Comparison of ENCODE assay signal across 13 cellular contexts in the genomic region with DNA sequence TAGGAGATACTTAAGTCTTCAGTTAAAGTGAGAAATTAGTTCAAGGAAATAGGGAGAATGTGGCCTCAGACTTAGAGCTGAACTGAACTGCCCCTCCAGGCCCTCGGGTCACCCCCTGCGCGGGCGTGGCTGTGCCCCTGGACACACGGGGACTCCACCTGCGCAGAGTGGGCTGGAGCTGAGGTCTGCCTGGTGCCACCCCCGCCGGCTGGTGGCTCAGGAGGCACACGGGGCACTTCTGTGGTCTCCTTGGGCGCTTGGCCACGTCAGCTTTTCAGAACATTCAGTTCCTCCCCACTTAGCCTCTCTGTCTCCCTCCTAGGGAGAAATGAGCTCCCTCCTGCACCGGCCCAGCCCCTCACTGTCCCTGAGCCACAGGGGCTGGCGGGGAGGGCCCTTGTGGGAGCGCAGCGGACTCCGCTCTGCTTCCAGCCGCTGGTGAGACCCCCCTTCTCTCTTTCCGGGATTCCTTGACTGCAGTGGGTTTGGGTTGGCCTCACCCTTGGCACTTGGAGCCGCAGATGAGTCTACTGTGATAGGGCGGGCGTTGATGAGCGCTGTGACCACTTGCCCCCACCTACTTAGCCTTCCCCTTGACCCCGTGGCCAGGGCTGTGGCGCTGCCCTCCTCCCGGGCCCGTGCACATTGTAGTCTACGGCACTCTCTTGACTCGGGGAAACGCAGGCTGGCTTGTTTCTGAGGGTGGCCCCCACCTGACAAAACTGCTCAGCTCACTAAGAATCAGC. TPM values are rescaled to one million over a fixed set of nuclear protein-coding genes. Genes with fewer than 3 reads are reported as not detected.
DNase-seq lines count a peak whose midpoint lies in the region; ATAC-seq and TF ChIP-seq lines count a peak whose summit lies in the region.
"Had no signal": no experiment of that assay in that cellular context is flagged by ENCODE, and none has a peak within 500 bp of the region (broad histone marks: within the 10 kb centered on the region; RNA-seq: fewer than 3 reads in every experiment).

No MANE protein-coding gene starts in this region.

- H3K4me2 ChIP-seq in BLaER1 (peak overlapping the region; percentile 90), GM23338 (no peak overlapping the region)

- intact Hi-C loops in dendritic cell treated with granulocyte-macrophage colony-stimulating factor and Interleukin-4, amounts not matched to agents 40 ng/mL and 50 ng/mL, for 4 days (cut with micrococcal nuclease) = loop anchor here (10.0 kb wide), 1 partner anchor 614 kb away; no protein-coding TSS in a partner anchor

- ATAC-seq in GM23338 (no peak), GM21786 (IDR thresholded peaks at IDR 0.05; ENCODE audit: unreplicated experiment) (no peak)
- ATAC-seq: K562 had no signal

- no peak overlapping the region for H3K27ac Mint-ChIP-seq in GM23338
- peak overlapping the region; percentile 49 for H3K27ac Mint-ChIP-seq in dendritic cell treated with granulocyte-macrophage colony-stimulating factor and Interleukin-4, amounts not matched to agents 40 ng/mL and 50 ng/mL, for 4 days
- H3K27ac Mint-ChIP-seq: CD8-positive, alpha-beta memory T cell had no signal

- H4K20me1 ChIP-seq in BLaER1 (no peaks in the 10 kb centered on the region), GM23338 (replicated peaks; ENCODE audit: insufficient read depth) (no peaks in the 10 kb centered on the region)

- TF ChIP-seq CTCF in GM23338 (conservative IDR thresholded peaks at IDR 0.05; ENCODE audit: low read depth in 2 of 2) (no peak), retinal pigment epithelial cell (conservative IDR thresholded peaks at IDR 0.05; ENCODE audit: low read depth, low read length) (no peak)

- H3K9me3 ChIP-seq in BLaER1 = peaks cover 12% of the 10 kb centered on the region
- H3K9me3 ChIP-seq: BE2C, Caco-2 had no signal

- peaks cover 21% of the 10 kb centered on the region for H3K27me3 Mint-ChIP-seq in GM23338 (ENCODE audit: insufficient read depth, low read depth, poor library complexity)
- peaks cover 74% of the 10 kb centered on the region for H3K27me3 Mint-ChIP-seq in dendritic cell treated with granulocyte-macrophage colony-stimulating factor and Interleukin-4, amounts not matched to agents 40 ng/mL and 50 ng/mL, for 4 days

- H3K36me3 ChIP-seq in BLaER1 (no peaks in the 10 kb centered on the region), GM23338 (ENCODE audit: insufficient read depth) (no peaks in the 10 kb centered on the region)
- H3K36me3 ChIP-seq: BE2C had no signal

- peaks cover 17% of the 10 kb centered on the region for H3K4me1 Mint-ChIP-seq in GM23338
- peaks cover 19% of the 10 kb centered on the region for H3K4me1 Mint-ChIP-seq in dendritic cell treated with granulocyte-macrophage colony-stimulating factor and Interleukin-4, amounts not matched to agents 40 ng/mL and 50 ng/mL, for 4 days (ENCODE audit: low read depth)

- H3K36me3 Mint-ChIP-seq in GM23338 (ENCODE audit: low read depth) = no peaks in the 10 kb centered on the region
- H3K36me3 Mint-ChIP-seq in dendritic cell treated with granulocyte-macrophage colony-stimulating factor and Interleukin-4, amounts not matched to agents 40 ng/mL and 50 ng/mL, for 4 days (ENCODE audit: low read depth) = no peaks in the 10 kb centered on the region
- H3K36me3 Mint-ChIP-seq: CD8-positive, alpha-beta memory T cell had no signal

- H3K9me3 Mint-ChIP-seq in GM23338 = peaks cover 3% of the 10 kb centered on the region; the same call in 1 of the 3 replicates
- no peaks in the 10 kb centered on the region for H3K9me3 Mint-ChIP-seq in dendritic cell treated with granulocyte-macrophage colony-stimulating factor and Interleukin-4, amounts not matched to agents 40 ng/mL and 50 ng/mL, for 4 days
- H3K9me3 Mint-ChIP-seq: CD8-positive, alpha-beta memory T cell had no signal

- H3K27ac ChIP-seq in BLaER1 (peak overlapping the region; percentile 80), GM23338 (ENCODE audit: low read depth) (no peak overlapping the region)

- DNase-seq in GM23338 (ENCODE audit: low spot score) (no peak), retinal pigment epithelial cell (ENCODE audit: low read depth) (no peak), NCI-H526 (lab: John Stamatoyannopoulos, UW) (no peak)
- no peak for DNase-seq in effector CD4-positive, alpha-beta T cell
- DNase-seq: BE2C; Caco-2; CD8-positive, alpha-beta memory T cell; DND-41; GDM1 had no signal

- no peaks in the 10 kb centered on the region for H3K79me2 ChIP-seq in GM23338 (replicated peaks; ENCODE audit: insufficient read depth)

- H3K4me1 ChIP-seq in BLaER1 = peaks cover 99% of the 10 kb centered on the region
- H3K4me1 ChIP-seq in GM23338 (ENCODE audit: insufficient read depth) = peaks cover 8% of the 10 kb centered on the region; the same call in 1 of the 2 replicates
- H3K4me1 ChIP-seq: BE2C, Caco-2 had no signal

- H3K9ac ChIP-seq in BLaER1 = peak overlapping the region; percentile 59; the same call in 1 of the 2 replicates

- H3K9me2 ChIP-seq in GM23338 (ENCODE audit: insufficient read depth) = no peaks in the 10 kb centered on the region

- H3K4me3 ChIP-seq in BLaER1 (peak overlapping the region; percentile 21; the same call in 1 of the 2 replicates), GM23338 (no peak overlapping the region), retinal pigment epithelial cell (ENCODE audit: low read length) (peak overlapping the region; percentile 12)
- H3K4me3 ChIP-seq: K562 had no signal

- H2AFZ ChIP-seq in GM23338 = peak overlapping the region; percentile 43; the same call in 1 of the 2 replicates

- H3K4me3 Mint-ChIP-seq in GM23338 = no peak overlapping the region
- H3K4me3 Mint-ChIP-seq in dendritic cell treated with granulocyte-macrophage colony-stimulating factor and Interleukin-4, amounts not matched to agents 40 ng/mL and 50 ng/mL, for 4 days = no peak overlapping the region
- H3K4me3 Mint-ChIP-seq: CD8-positive, alpha-beta memory T cell had no signal

- H3F3A ChIP-seq in GM23338 (replicated peaks; ENCODE audit: low read depth) = no peaks in the 10 kb centered on the region

- H3K27me3 ChIP-seq in BLaER1 (no peaks in the 10 kb centered on the region), GM23338 (ENCODE audit: insufficient read depth) (no peaks in the 10 kb centered on the region)
- H3K27me3 ChIP-seq: BE2C had no signal

TF ChIP-seq in GM23338, 12 proteins besides CTCF, POLR2A, EP300 and RAD21:
- TF ChIP-seq JUNB (IDR thresholded peaks at IDR 0.05; ENCODE audit: unreplicated experiment) = no peak
- TF ChIP-seq ZNF331 (CRISPR knock-in tag; IDR thresholded peaks at IDR 0.05; ENCODE audit: low read depth) = no peak
- no peak for TF ChIP-seq EZH2 (IDR thresholded peaks at IDR 0.05; ENCODE audit: low read depth, unreplicated experiment)

RNA-seq across cellular contexts. Expression of a gene that starts 18.2 kb away (rescaled TPM):
- total RNA-seq in GM23338 (2014; rRNA removed; shearing (Covaris generic)) = 374 and 382 TPM in 2 replicates
- polyA plus RNA-seq in GM23338 (2016; fragmentation: Nextera tagmentation; extraction: Ambion mirVana) = 284 and 331 TPM in 2 replicates
